In genomic region chr22:38986629-38987028, GRCh38 we compare ENCODE assay signal across 18 cellular contexts. TPM values are rescaled to one million over a fixed set of nuclear protein-coding genes. Genes with fewer than 3 reads are reported as not detected.
DNase-seq lines count a peak whose midpoint lies in the region; ATAC-seq lines count a peak whose summit lies in the region.
"Had no signal": no experiment of that assay in that cellular context is flagged by ENCODE, and none has a peak within 500 bp of the region (broad histone marks: within the 10 kb centered on the region; RNA-seq: fewer than 3 reads in every experiment).

No MANE protein-coding gene starts in this region.

- H3K79me2 ChIP-seq in trophoblast cell (ENCODE audit: control insufficient read depth, insufficient read depth, low read length, poor library complexity), result no peaks in the 10 kb centered on the region

- no peak overlapping the region for H2BK5ac ChIP-seq in trophoblast cell (ENCODE audit: low read depth, low read length, poor library complexity)

- H3K27me3 Mint-ChIP-seq in activated CD4-positive, alpha-beta T cell treated with anti-CD3 and anti-CD28 coated beads, Interleukin-2, amount 10 ng/mL, durations not matched to agents 24 days and 14 days, result peaks cover 2% of the 10 kb centered on the region
- H3K27me3 Mint-ChIP-seq in CD4-positive, alpha-beta memory T cell, result no peaks in the 10 kb centered on the region
- no peaks in the 10 kb centered on the region for H3K27me3 Mint-ChIP-seq in activated T-helper 17 cell treated with anti-CD3 and anti-CD28 coated beads, Interleukin-2, amount 50 U/mL, for 72 hours

- no peak overlapping the region for H2BK120ac ChIP-seq in trophoblast cell (ENCODE audit: insufficient read depth, low read length, poor library complexity)

- peaks cover 71% of the 10 kb centered on the region for H3K4me1 Mint-ChIP-seq in activated CD4-positive, alpha-beta T cell treated with anti-CD3 and anti-CD28 coated beads, Interleukin-2, amount 10 ng/mL, durations not matched to agents 24 days and 14 days
- peaks cover 36 to 80% (median 45%) of the 10 kb centered on the region in 4 donors for H3K4me1 Mint-ChIP-seq in CD4-positive, alpha-beta memory T cell
- H3K4me1 Mint-ChIP-seq in activated T-helper 17 cell treated with anti-CD3 and anti-CD28 coated beads, Interleukin-2, amount 50 U/mL, for 72 hours, result peaks cover 47% of the 10 kb centered on the region

- H2BK12ac ChIP-seq in trophoblast cell (ENCODE audit: low read length), result no peak overlapping the region

- H3K9me3 Mint-ChIP-seq in activated CD4-positive, alpha-beta T cell treated with anti-CD3 and anti-CD28 coated beads, Interleukin-2, amount 10 ng/mL, durations not matched to agents 24 days and 14 days, result no peaks in the 10 kb centered on the region
- peaks cover 0 to 16% (median 4%) of the 10 kb centered on the region in 8 donors for H3K9me3 Mint-ChIP-seq in CD4-positive, alpha-beta memory T cell
- no peaks in the 10 kb centered on the region for H3K9me3 Mint-ChIP-seq in activated T-helper 17 cell treated with anti-CD3 and anti-CD28 coated beads, Interleukin-2, amount 50 U/mL, for 72 hours

- no peak overlapping the region for H4K12ac ChIP-seq in trophoblast cell (ENCODE audit: low read depth, low read length)

- H2AK5ac ChIP-seq in trophoblast cell (ENCODE audit: low read length), result peak overlapping the region; percentile 7

- CTCF ChIA-PET in CD4-positive, alpha-beta memory T cell (lab: Charles Lee; ENCODE audit: partially characterized antibody), result interaction anchor here (1.0 kb wide), 1 partner anchor 17 kb away, joined by 3 read pairs; no protein-coding TSS in a partner anchor

- no peak overlapping the region for H4K8ac ChIP-seq in trophoblast cell (ENCODE audit: low read depth, low read length)

- no peaks in the 10 kb centered on the region for H3K9me3 ChIP-seq in CD4-positive, alpha-beta memory T cell (ENCODE audit: control insufficient read depth in 1 of 2, low read length in 2 of 2)
- peaks cover 8% of the 10 kb centered on the region for H3K9me3 ChIP-seq in trophoblast cell (ENCODE audit: insufficient read depth, low read depth, low read length)

- no peak for DNase-seq in activated CD4-positive, alpha-beta T cell treated with anti-CD3 and anti-CD28 coated beads, Interleukin-2, amount 10 ng/mL, durations not matched to agents 24 days and 14 days
- DNase-seq in activated CD4-positive, alpha-beta T cell treated with anti-CD3 and anti-CD28 coated beads for 1 hour, result no peak
- DNase-seq in CD4-positive, alpha-beta memory T cell, result no peak
- DNase-seq in trophoblast cell (no peak), left colon (no peak)
- no peak for DNase-seq in stimulated activated CD4-positive, alpha-beta T cell treated with anti-CD3 and anti-CD28 coated beads, Interleukin-15, amount 100 ng/mL, for 24 hours
- DNase-seq: C1 segment of cervical spinal cord, DND-41, GDM1, NCI-H1048, NCI-H146, NCI-H2081 treated with DMSO at 0.1 percent for 48 hours, NCI-H524 had no signal

- H3K27ac Mint-ChIP-seq in activated CD4-positive, alpha-beta T cell treated with anti-CD3 and anti-CD28 coated beads, Interleukin-2, amount 10 ng/mL, durations not matched to agents 24 days and 14 days, result peak overlapping the region; percentile 85
- H3K27ac Mint-ChIP-seq in CD4-positive, alpha-beta memory T cell, result peak overlapping the region in 5 of 7 donors; percentile 25 to 85 (median 57)
- H3K27ac Mint-ChIP-seq in activated T-helper 17 cell treated with anti-CD3 and anti-CD28 coated beads, Interleukin-2, amount 50 U/mL, for 72 hours, result no peak overlapping the region

- no peak overlapping the region for H3K27ac ChIP-seq in CD4-positive, alpha-beta memory T cell (ENCODE audit: low read depth, low read length)
- no peak overlapping the region for H3K27ac ChIP-seq in trophoblast cell (ENCODE audit: low read depth, low read length)

- WGBS in trophoblast cell (ENCODE audit: extremely low coverage, insufficient coverage, insufficient read length), result no CpG with 5 or more reads among the region's 3 CpGs

- no peaks in the 10 kb centered on the region for H3K36me3 ChIP-seq in CD4-positive, alpha-beta memory T cell (ENCODE audit: insufficient read depth, low read length)
- H3K36me3 ChIP-seq in trophoblast cell (ENCODE audit: control insufficient read depth in 1 of 2, insufficient read depth in 2 of 2, low read length in 2 of 2), result no peaks in the 10 kb centered on the region

- H3K36me3 Mint-ChIP-seq in activated CD4-positive, alpha-beta T cell treated with anti-CD3 and anti-CD28 coated beads, Interleukin-2, amount 10 ng/mL, durations not matched to agents 24 days and 14 days (ENCODE audit: low read depth), result peaks cover 36% of the 10 kb centered on the region
- peaks cover 0 to 7% of the 10 kb centered on the region in 2 donors for H3K36me3 Mint-ChIP-seq in CD4-positive, alpha-beta memory T cell
- peaks cover 8% of the 10 kb centered on the region for H3K36me3 Mint-ChIP-seq in activated T-helper 17 cell treated with anti-CD3 and anti-CD28 coated beads, Interleukin-2, amount 50 U/mL, for 72 hours (ENCODE audit: low read depth)

- no peaks in the 10 kb centered on the region for H3K27me3 ChIP-seq in CD4-positive, alpha-beta memory T cell (ENCODE audit: insufficient read depth, low read length)
- H3K27me3 ChIP-seq in trophoblast cell (ENCODE audit: insufficient read depth, low read length), result no peaks in the 10 kb centered on the region

- no peak overlapping the region for H3K14ac ChIP-seq in trophoblast cell (ENCODE audit: low read length)

- H2AFZ ChIP-seq in trophoblast cell (ENCODE audit: insufficient read depth, low read length, poor library complexity), result no peak overlapping the region

- no peak overlapping the region for H4K91ac ChIP-seq in trophoblast cell (ENCODE audit: low read depth, low read length)

- no peak for ATAC-seq in activated T-helper 17 cell treated with anti-CD3 and anti-CD28 coated beads, Interleukin-2, amount 50 U/mL, for 72 hours (replicated peaks)
- ATAC-seq in left colon, result no peak
- ATAC-seq in GM19328 (IDR thresholded peaks at IDR 0.05; ENCODE audit: unreplicated experiment), result no peak
- ATAC-seq: GM12878, Panc1 had no signal

- no peak overlapping the region for H3K4ac ChIP-seq in trophoblast cell (ENCODE audit: low read depth, low read length)

- H3K23ac ChIP-seq in trophoblast cell (ENCODE audit: low read length), result no peak overlapping the region

- peaks cover 4% of the 10 kb centered on the region for H3K79me1 ChIP-seq in trophoblast cell (ENCODE audit: low read length)

- no peak overlapping the region for H3K4me3 ChIP-seq in CD4-positive, alpha-beta memory T cell (ENCODE audit: low read length in 2 of 2)
- H3K4me3 ChIP-seq in trophoblast cell (ENCODE audit: low read depth, low read length), result no peak overlapping the region
- H3K4me3 ChIP-seq: GM12878 had no signal

- peak overlapping the region; percentile 45 for H3K4me3 Mint-ChIP-seq in activated CD4-positive, alpha-beta T cell treated with anti-CD3 and anti-CD28 coated beads, Interleukin-2, amount 10 ng/mL, durations not matched to agents 24 days and 14 days
- peak overlapping the region in 1 of 8 donors; percentile 46 for H3K4me3 Mint-ChIP-seq in CD4-positive, alpha-beta memory T cell
- H3K4me3 Mint-ChIP-seq in activated T-helper 17 cell treated with anti-CD3 and anti-CD28 coated beads, Interleukin-2, amount 50 U/mL, for 72 hours, result peak overlapping the region; percentile 77

- peaks cover 68% of the 10 kb centered on the region for H3K4me1 ChIP-seq in CD4-positive, alpha-beta memory T cell (ENCODE audit: insufficient read depth, low read length)
- H3K4me1 ChIP-seq in trophoblast cell (ENCODE audit: control insufficient read depth in 1 of 2, insufficient read depth in 2 of 2, low read length in 2 of 2), result peaks cover 4 to 11% of the 10 kb centered on the region in 2 experiments

- no peak overlapping the region for H3K18ac ChIP-seq in trophoblast cell (ENCODE audit: low read length)

- H3K4me2 ChIP-seq in trophoblast cell (ENCODE audit: low read length), result no peak overlapping the region

- POLR2A ChIA-PET in CD4-positive, alpha-beta memory T cell (lab: Charles Lee; ENCODE audit: partially characterized antibody), result no interaction called here

- no peak overlapping the region for H3K9ac ChIP-seq in trophoblast cell (ENCODE audit: low read length)

- intact Hi-C loops in activated CD4-positive, alpha-beta T cell treated with anti-CD3 and anti-CD28 coated beads, Interleukin-2, amount 10 ng/mL, durations not matched to agents 24 days and 14 days (cut with micrococcal nuclease), result no loop called here
- intact Hi-C loops in CD4-positive, alpha-beta memory T cell (cut with micrococcal nuclease), result loop anchor here (5.0 kb wide), 1 partner anchor 279 kb away; the partner anchor contains the start of gene GTPBP1
- intact Hi-C loops in left colon (cut with DNase I, micrococcal nuclease), result no loop called here

RNA-seq across cellular contexts. Expression of gene APOBEC3B, which starts 4.5 kb away (rescaled TPM):
- 25.4 and 26.1 TPM in 2 replicates for total RNA-seq in activated CD4-positive, alpha-beta T cell treated with anti-CD3 and anti-CD28 coated beads, Interleukin-2, amount 10 ng/mL, durations not matched to agents 24 days and 14 days
- total RNA-seq in CD4-positive, alpha-beta memory T cell, result under 1 TPM; 0.32 to 0.64 TPM
- 1 to 10 TPM in 1 of 2 donors, under 1 TPM in 1; 0.31 to 1.3 TPM for polyA plus RNA-seq in CD4-positive, alpha-beta memory T cell
- 10 to 100 TPM in 1 of 2 donors, 1 to 10 TPM in 1; 9.2 to 33.6 TPM for total RNA-seq in activated T-helper 17 cell treated with anti-CD3 and anti-CD28 coated beads, Interleukin-2, amount 50 U/mL, for 72 hours
- polyA plus RNA-seq in trophoblast cell (2013), result 2.4 and 2.5 TPM in 2 replicates
- 10 to 100 TPM in 1 of 2 donors, 1 to 10 TPM in 1; 8.2 to 34.3 TPM for total RNA-seq in left colon

RNA-seq across cellular contexts. Expression of gene APOBEC3C, which starts 27.4 kb away (rescaled TPM):
- 73.6 and 74.8 TPM in 2 replicates for total RNA-seq in activated CD4-positive, alpha-beta T cell treated with anti-CD3 and anti-CD28 coated beads, Interleukin-2, amount 10 ng/mL, durations not matched to agents 24 days and 14 days
- total RNA-seq in CD4-positive, alpha-beta memory T cell, result 10 to 100 TPM; 42.4 to 43.8 TPM
- polyA plus RNA-seq in CD4-positive, alpha-beta memory T cell, result 100 to 1,000 TPM; 109 to 135 TPM
- total RNA-seq in activated T-helper 17 cell treated with anti-CD3 and anti-CD28 coated beads, Interleukin-2, amount 50 U/mL, for 72 hours, result 100 to 1,000 TPM; 115 to 128 TPM
- polyA plus RNA-seq in trophoblast cell (2013), result 34.2 and 34.6 TPM in 2 replicates
- total RNA-seq in left colon, result 10 to 100 TPM; 19.9 to 37.7 TPM

RNA-seq across cellular contexts. Expression of gene APOBEC3A, which starts 29.2 kb away (rescaled TPM):
- total RNA-seq in activated CD4-positive, alpha-beta T cell treated with anti-CD3 and anti-CD28 coated beads, Interleukin-2, amount 10 ng/mL, durations not matched to agents 24 days and 14 days, result not detected in 2 replicates
- not detected for total RNA-seq in CD4-positive, alpha-beta memory T cell
- polyA plus RNA-seq in CD4-positive, alpha-beta memory T cell, result not detected
- total RNA-seq in activated T-helper 17 cell treated with anti-CD3 and anti-CD28 coated beads, Interleukin-2, amount 50 U/mL, for 72 hours, result not detected
- polyA plus RNA-seq in trophoblast cell (2013), result not detected in 2 replicates
- 1 to 10 TPM; 1.4 to 2.2 TPM for total RNA-seq in left colon
- total RNA-seq: GM12878, MCF 10A had no signal

RNA-seq across cellular contexts. Expression of gene APOBEC3D, which starts 34.3 kb away (rescaled TPM):
- total RNA-seq in activated CD4-positive, alpha-beta T cell treated with anti-CD3 and anti-CD28 coated beads, Interleukin-2, amount 10 ng/mL, durations not matched to agents 24 days and 14 days, result 26.2 and 26.7 TPM in 2 replicates
- total RNA-seq in CD4-positive, alpha-beta memory T cell, result 10 to 100 TPM; 35.1 to 41.9 TPM
- 10 to 100 TPM in 1 of 2 donors, 1 to 10 TPM in 1; 4.6 to 16.1 TPM for polyA plus RNA-seq in CD4-positive, alpha-beta memory T cell
- total RNA-seq in activated T-helper 17 cell treated with anti-CD3 and anti-CD28 coated beads, Interleukin-2, amount 50 U/mL, for 72 hours, result 10 to 100 TPM; 30.7 to 51.8 TPM
- polyA plus RNA-seq in trophoblast cell (2013), result 1.9 and 2.1 TPM in 2 replicates
- 1 to 10 TPM; 3.6 to 7.2 TPM for total RNA-seq in left colon

RNA-seq across cellular contexts. Expression of gene APOBEC3F, which starts 54.0 kb away (rescaled TPM):
- total RNA-seq in activated CD4-positive, alpha-beta T cell treated with anti-CD3 and anti-CD28 coated beads, Interleukin-2, amount 10 ng/mL, durations not matched to agents 24 days and 14 days, result 16.9 and 19.8 TPM in 2 replicates
- total RNA-seq in CD4-positive, alpha-beta memory T cell, result 10 to 100 TPM; 18.3 to 18.4 TPM
- 10 to 100 TPM in 1 of 2 donors, 1 to 10 TPM in 1; 3.3 to 15.4 TPM for polyA plus RNA-seq in CD4-positive, alpha-beta memory T cell
- 10 to 100 TPM; 20.4 to 32.5 TPM for total RNA-seq in activated T-helper 17 cell treated with anti-CD3 and anti-CD28 coated beads, Interleukin-2, amount 50 U/mL, for 72 hours
- polyA plus RNA-seq in trophoblast cell (2013), result 4.4 and 4.6 TPM in 2 replicates
- 1 to 10 TPM; 6.3 to 6.6 TPM for total RNA-seq in left colon

Comparison
In these comparisons a context has a peak if more than half of its experiments do, and no peak if none do; other contexts are left out.
1. RNA of gene APOBEC3B, which starts 4.5 kb away (total RNA-seq): 8.2 to 34.3 TPM in left colon, 9.2 to 33.6 TPM in activated T-helper 17 cell treated with anti-CD3 and anti-CD28 coated beads, Interleukin-2, amount 50 U/mL, for 72 hours and 25.4 to 26.1 TPM in activated CD4-positive, alpha-beta T cell treated with anti-CD3 and anti-CD28 coated beads, Interleukin-2, amount 10 ng/mL, durations not matched to agents 24 days and 14 days; 0.32 to 0.64 TPM in CD4-positive, alpha-beta memory T cell; every median in the first group is over 4 times any median in the second.